Comparison of ENCODE assay signal across 11 cellular contexts in genomic region chr3:46662771-46663551, GRCh38. TPM values are rescaled to one million over a fixed set of nuclear protein-coding genes. Genes with fewer than 3 reads are reported as not detected.
DNase-seq lines count a peak whose midpoint lies in the region; ATAC-seq lines count a peak whose summit lies in the region.
"Had no signal": no experiment of that assay in that cellular context is flagged by ENCODE, and none has a peak within 500 bp of the region (broad histone marks: within the 10 kb centered on the region; RNA-seq: fewer than 3 reads in every experiment).

No MANE protein-coding gene starts in this region.

- POLR2A ChIA-PET in activated CD4-positive, alpha-beta memory T cell treated with anti-CD3 and anti-CD28 coated beads, Interleukin-2, amount 10 ng/mL, durations not matched to agents 7 days and 5 days (lab: Charles Lee): no interaction called here
- POLR2A ChIA-PET in activated CD8-positive, alpha-beta T cell treated with anti-CD3 and anti-CD28 coated beads, Interleukin-2, amount 10 ng/mL, durations not matched to agents 7 days and 5 days (lab: Charles Lee): no interaction called here

- DNase-seq in NCI-H2029 (lab: John Stamatoyannopoulos, UW): peak; percentile 50
- no peak for DNase-seq in NCI-H2029 treated with DMSO at 0.1 percent for 48 hours (lab: John Stamatoyannopoulos, UW)
- peak; percentile 9 for DNase-seq in activated CD4-positive, alpha-beta memory T cell treated with anti-CD3 and anti-CD28 coated beads, Interleukin-2, amount 10 ng/mL, durations not matched to agents 7 days and 5 days
- DNase-seq in iPS-NIHi11 (ENCODE audit: low spot score): peak; percentile 6
- no peak for DNase-seq in activated naive CD8-positive, alpha-beta T cell treated with anti-CD3 and anti-CD28 coated beads, Interleukin-2, amount 50 U/mL, for 24 hours
- no peak for DNase-seq in activated CD8-positive, alpha-beta T cell treated with anti-CD3 and anti-CD28 coated beads, Interleukin-2, amount 10 ng/mL, durations not matched to agents 7 days and 5 days

- H3K4me1 ChIP-seq in skeletal muscle satellite cell (ENCODE audit: control insufficient read depth, insufficient read depth, low read length): peaks cover 16% of the 10 kb centered on the region

- H3K4me2 ChIP-seq in skeletal muscle satellite cell (ENCODE audit: low read length): peak overlapping the region; percentile 54
- H3K4me2 ChIP-seq: KMS-11 had no signal

- no peaks in the 10 kb centered on the region for H3K36me3 Mint-ChIP-seq in activated CD4-positive, alpha-beta memory T cell treated with anti-CD3 and anti-CD28 coated beads, Interleukin-2, amount 10 ng/mL, durations not matched to agents 7 days and 5 days (ENCODE audit: low read depth)
- no peaks in the 10 kb centered on the region for H3K36me3 Mint-ChIP-seq in activated naive CD8-positive, alpha-beta T cell treated with anti-CD3 and anti-CD28 coated beads, Interleukin-2, amount 50 U/mL, for 24 hours (ENCODE audit: low read depth)
- no peaks in the 10 kb centered on the region for H3K36me3 Mint-ChIP-seq in activated CD8-positive, alpha-beta T cell treated with anti-CD3 and anti-CD28 coated beads, Interleukin-2, amount 10 ng/mL, durations not matched to agents 7 days and 5 days (ENCODE audit: low read depth)

- H3K4me3 Mint-ChIP-seq in activated CD4-positive, alpha-beta memory T cell treated with anti-CD3 and anti-CD28 coated beads, Interleukin-2, amount 10 ng/mL, durations not matched to agents 7 days and 5 days: no peak overlapping the region
- H3K4me3 Mint-ChIP-seq in activated naive CD8-positive, alpha-beta T cell treated with anti-CD3 and anti-CD28 coated beads, Interleukin-2, amount 50 U/mL, for 24 hours: no peak overlapping the region
- H3K4me3 Mint-ChIP-seq in activated CD8-positive, alpha-beta T cell treated with anti-CD3 and anti-CD28 coated beads, Interleukin-2, amount 10 ng/mL, durations not matched to agents 7 days and 5 days: no peak overlapping the region

- peak overlapping the region; percentile 33 for H3K4me3 ChIP-seq in skeletal muscle satellite cell (ENCODE audit: low read length)
- H3K4me3 ChIP-seq: esophagus muscularis mucosa had no signal

- H3K36me3 ChIP-seq in skeletal muscle satellite cell (ENCODE audit: insufficient read depth, low read length): no peaks in the 10 kb centered on the region
- H3K36me3 ChIP-seq: esophagus muscularis mucosa had no signal

- H3K9me3 ChIP-seq in skeletal muscle satellite cell (replicated peaks; ENCODE audit: low read length): no peaks in the 10 kb centered on the region
- H3K9me3 ChIP-seq: esophagus muscularis mucosa had no signal

- CTCF ChIA-PET in activated CD4-positive, alpha-beta memory T cell treated with anti-CD3 and anti-CD28 coated beads, Interleukin-2, amount 10 ng/mL, durations not matched to agents 7 days and 5 days (lab: Charles Lee): no interaction called here
- CTCF ChIA-PET in activated CD8-positive, alpha-beta T cell treated with anti-CD3 and anti-CD28 coated beads, Interleukin-2, amount 10 ng/mL, durations not matched to agents 7 days and 5 days (lab: Charles Lee): interaction anchor here (0.9 to 1.7 kb wide), 3 partner anchors 33 to 174 kb away, joined by 3 to 5 read pairs (median 5); no protein-coding TSS in a partner anchor

- peaks cover 2% of the 10 kb centered on the region for H3K27me3 Mint-ChIP-seq in activated CD4-positive, alpha-beta memory T cell treated with anti-CD3 and anti-CD28 coated beads, Interleukin-2, amount 10 ng/mL, durations not matched to agents 7 days and 5 days
- H3K27me3 Mint-ChIP-seq in activated naive CD8-positive, alpha-beta T cell treated with anti-CD3 and anti-CD28 coated beads, Interleukin-2, amount 50 U/mL, for 24 hours: no peaks in the 10 kb centered on the region
- H3K27me3 Mint-ChIP-seq in activated CD8-positive, alpha-beta T cell treated with anti-CD3 and anti-CD28 coated beads, Interleukin-2, amount 10 ng/mL, durations not matched to agents 7 days and 5 days (ENCODE audit: low read depth): no peaks in the 10 kb centered on the region

- no peaks in the 10 kb centered on the region for H3K9me3 Mint-ChIP-seq in activated CD4-positive, alpha-beta memory T cell treated with anti-CD3 and anti-CD28 coated beads, Interleukin-2, amount 10 ng/mL, durations not matched to agents 7 days and 5 days
- no peaks in the 10 kb centered on the region for H3K9me3 Mint-ChIP-seq in activated naive CD8-positive, alpha-beta T cell treated with anti-CD3 and anti-CD28 coated beads, Interleukin-2, amount 50 U/mL, for 24 hours
- H3K9me3 Mint-ChIP-seq in activated CD8-positive, alpha-beta T cell treated with anti-CD3 and anti-CD28 coated beads, Interleukin-2, amount 10 ng/mL, durations not matched to agents 7 days and 5 days (ENCODE audit: insufficient read depth): no peaks in the 10 kb centered on the region

- no peak overlapping the region for H3K27ac Mint-ChIP-seq in activated CD4-positive, alpha-beta memory T cell treated with anti-CD3 and anti-CD28 coated beads, Interleukin-2, amount 10 ng/mL, durations not matched to agents 7 days and 5 days
- H3K27ac Mint-ChIP-seq in activated naive CD8-positive, alpha-beta T cell treated with anti-CD3 and anti-CD28 coated beads, Interleukin-2, amount 50 U/mL, for 24 hours: no peak overlapping the region
- H3K27ac Mint-ChIP-seq in activated CD8-positive, alpha-beta T cell treated with anti-CD3 and anti-CD28 coated beads, Interleukin-2, amount 10 ng/mL, durations not matched to agents 7 days and 5 days: no peak overlapping the region

- ATAC-seq in activated naive CD8-positive, alpha-beta T cell treated with anti-CD3 and anti-CD28 coated beads, Interleukin-2, amount 50 U/mL, for 24 hours: no peak
- no peak for ATAC-seq in HG03571 (IDR thresholded peaks at IDR 0.05; ENCODE audit: unreplicated experiment)
- no peak for ATAC-seq in activated CD8-positive, alpha-beta T cell treated with anti-CD3 and anti-CD28 coated beads, Interleukin-2, amount 10 ng/mL, durations not matched to agents 7 days and 5 days

- H3K4me1 Mint-ChIP-seq in activated CD4-positive, alpha-beta memory T cell treated with anti-CD3 and anti-CD28 coated beads, Interleukin-2, amount 10 ng/mL, durations not matched to agents 7 days and 5 days: no peaks in the 10 kb centered on the region
- no peaks in the 10 kb centered on the region for H3K4me1 Mint-ChIP-seq in activated naive CD8-positive, alpha-beta T cell treated with anti-CD3 and anti-CD28 coated beads, Interleukin-2, amount 50 U/mL, for 24 hours
- H3K4me1 Mint-ChIP-seq in activated CD8-positive, alpha-beta T cell treated with anti-CD3 and anti-CD28 coated beads, Interleukin-2, amount 10 ng/mL, durations not matched to agents 7 days and 5 days (ENCODE audit: low read depth): no peaks in the 10 kb centered on the region

- no peak overlapping the region for H3K9ac ChIP-seq in skeletal muscle satellite cell (ENCODE audit: low read depth, low read length)
- H3K9ac ChIP-seq: KMS-11 had no signal

- peaks cover 44% of the 10 kb centered on the region for H3K27me3 ChIP-seq in skeletal muscle satellite cell (ENCODE audit: control insufficient read depth, insufficient read depth, low read length)
- H3K27me3 ChIP-seq: esophagus muscularis mucosa had no signal

RNA-seq across cellular contexts. Expression of gene ALS2CL, which starts 30.5 kb away (rescaled TPM):
- 1 to 10 TPM; 6.9 to 7.4 TPM for total RNA-seq in activated CD4-positive, alpha-beta memory T cell treated with anti-CD3 and anti-CD28 coated beads, Interleukin-2, amount 10 ng/mL, durations not matched to agents 7 days and 5 days
- total RNA-seq in skeletal muscle satellite cell (2012; rRNA removed): 0.22 and 0.25 TPM in 2 replicates
- total RNA-seq in activated CD8-positive, alpha-beta T cell treated with anti-CD3 and anti-CD28 coated beads, Interleukin-2, amount 10 ng/mL, durations not matched to agents 7 days and 5 days: 1 to 10 TPM; 1.3 to 1.4 TPM

RNA-seq across cellular contexts. Expression of gene TMIE, which starts 38.2 kb away (rescaled TPM):
- total RNA-seq in activated CD4-positive, alpha-beta memory T cell treated with anti-CD3 and anti-CD28 coated beads, Interleukin-2, amount 10 ng/mL, durations not matched to agents 7 days and 5 days: under 1 TPM; 0.20 to 0.63 TPM
- total RNA-seq in skeletal muscle satellite cell (2012; rRNA removed): under 0.01 TPM in 1 of 2 replicates, not detected in the other
- total RNA-seq in activated CD8-positive, alpha-beta T cell treated with anti-CD3 and anti-CD28 coated beads, Interleukin-2, amount 10 ng/mL, durations not matched to agents 7 days and 5 days: under 1 TPM in 1 of 2 experiments, not detected in 1; 0.34 TPM

RNA-seq across cellular contexts. Expression of gene FAM240A, which starts 50.6 kb away (rescaled TPM):
- not detected for total RNA-seq in activated CD4-positive, alpha-beta memory T cell treated with anti-CD3 and anti-CD28 coated beads, Interleukin-2, amount 10 ng/mL, durations not matched to agents 7 days and 5 days
- total RNA-seq in skeletal muscle satellite cell (2012; rRNA removed): not detected in 2 replicates
- total RNA-seq in activated CD8-positive, alpha-beta T cell treated with anti-CD3 and anti-CD28 coated beads, Interleukin-2, amount 10 ng/mL, durations not matched to agents 7 days and 5 days: not detected
- total RNA-seq: esophagus muscularis mucosa, pulmonary artery endothelial cell had no signal

RNA-seq across cellular contexts. Expression of gene PRSS50, which starts 54.7 kb away (rescaled TPM):
- not detected for total RNA-seq in activated CD4-positive, alpha-beta memory T cell treated with anti-CD3 and anti-CD28 coated beads, Interleukin-2, amount 10 ng/mL, durations not matched to agents 7 days and 5 days
- total RNA-seq in skeletal muscle satellite cell (2012; rRNA removed): not detected in 2 replicates
- not detected for total RNA-seq in activated CD8-positive, alpha-beta T cell treated with anti-CD3 and anti-CD28 coated beads, Interleukin-2, amount 10 ng/mL, durations not matched to agents 7 days and 5 days
- total RNA-seq: pulmonary artery endothelial cell had no signal

Comparison
In these comparisons a context has a peak if more than half of its experiments do, and no peak if none do; other contexts are left out.
1. DNase-seq: peak in NCI-H2029 (single experiment), activated CD4-positive, alpha-beta memory T cell treated with anti-CD3 and anti-CD28 coated beads, Interleukin-2, amount 10 ng/mL, durations not matched to agents 7 days and 5 days (single experiment) and iPS-NIHi11 (single experiment); none in NCI-H2029 treated with DMSO at 0.1 percent for 48 hours (single experiment), activated naive CD8-positive, alpha-beta T cell treated with anti-CD3 and anti-CD28 coated beads, Interleukin-2, amount 50 U/mL, for 24 hours (single experiment) and activated CD8-positive, alpha-beta T cell treated with anti-CD3 and anti-CD28 coated beads, Interleukin-2, amount 10 ng/mL, durations not matched to agents 7 days and 5 days (single experiment).